Comparison of ENCODE assay signal across 14 cellular contexts in the genomic region with DNA sequence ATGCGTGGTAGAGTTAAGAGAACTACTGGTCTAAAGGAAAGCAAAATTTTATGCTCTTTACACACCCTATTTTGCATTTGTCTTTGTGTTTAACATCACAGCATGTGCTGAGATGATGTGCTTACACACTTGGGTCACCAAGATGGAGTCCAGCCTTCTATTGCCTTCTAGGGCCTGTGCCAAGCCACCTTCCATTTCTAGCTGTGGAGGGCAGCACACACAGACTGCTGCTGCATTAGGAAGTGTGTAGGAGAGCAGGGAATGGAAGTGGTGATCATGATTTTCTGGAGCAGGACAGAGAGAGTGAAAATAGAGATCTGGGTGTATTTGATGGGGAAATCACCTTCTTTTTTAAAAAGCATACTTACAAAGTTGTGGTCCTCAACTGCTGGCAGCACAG.
"Had no signal": no experiment of that assay in that cellular context is flagged by ENCODE, and none has a peak within 500 bp of the region (broad histone marks: within the 10 kb centered on the region; RNA-seq: fewer than 3 reads in every experiment).

No MANE protein-coding gene starts in this region.

- ATAC-seq: gastroesophageal sphincter, left ventricle myocardium superior had no signal

- FAIRE-seq: kidney, small intestine, TTC549 had no signal

- H3K4me1 Mint-ChIP-seq: activated naive CD4-positive, alpha-beta T cell treated with anti-CD3 and anti-CD28 coated beads, Interleukin-2, amount 50 U/mL, for 24 hours had no signal

- H3K27ac Mint-ChIP-seq: activated naive CD4-positive, alpha-beta T cell treated with anti-CD3 and anti-CD28 coated beads, Interleukin-2, amount 50 U/mL, for 24 hours had no signal

- H3K4me3 Mint-ChIP-seq: activated CD4-positive, alpha-beta T cell treated with anti-CD3 and anti-CD28 coated beads, Interleukin-2, amount 10 ng/mL, durations not matched to agents 7 days and 5 days; activated naive CD4-positive, alpha-beta T cell treated with anti-CD3 and anti-CD28 coated beads, Interleukin-2, amount 50 U/mL, for 24 hours had no signal

- DNase-seq: activated CD4-positive, alpha-beta T cell treated with anti-CD3 and anti-CD28 coated beads, Interleukin-2, amount 10 ng/mL, durations not matched to agents 7 days and 5 days; activated CD4-positive, CD25-positive, alpha-beta regulatory T cell; activated effector memory CD4-positive, alpha-beta T cell treated with Interleukin-2 at 50 U/mL for 16 hours; amygdala; brain microvascular endothelial cell; effector memory CD4-positive, alpha-beta T cell; kidney; left ventricle myocardium superior; mesendoderm; small intestine; T-helper 2 cell had no signal

- H3K27me3 Mint-ChIP-seq: activated CD4-positive, alpha-beta T cell treated with anti-CD3 and anti-CD28 coated beads, Interleukin-2, amount 10 ng/mL, durations not matched to agents 7 days and 5 days had no signal

- H3K9me3 Mint-ChIP-seq: activated CD4-positive, alpha-beta T cell treated with anti-CD3 and anti-CD28 coated beads, Interleukin-2, amount 10 ng/mL, durations not matched to agents 7 days and 5 days; activated naive CD4-positive, alpha-beta T cell treated with anti-CD3 and anti-CD28 coated beads, Interleukin-2, amount 50 U/mL, for 24 hours had no signal

- H3K36me3 Mint-ChIP-seq: activated naive CD4-positive, alpha-beta T cell treated with anti-CD3 and anti-CD28 coated beads, Interleukin-2, amount 50 U/mL, for 24 hours had no signal
